Comparison of ENCODE assay signal across 9 cellular contexts in genomic region chr6:76682842-76683241, GRCh38.
DNase-seq lines count a peak whose midpoint lies in the region; ATAC-seq and TF ChIP-seq lines count a peak whose summit lies in the region.
"Had no signal": no experiment of that assay in that cellular context is flagged by ENCODE, and none has a peak within 500 bp of the region (broad histone marks: within the 10 kb centered on the region; RNA-seq: fewer than 3 reads in every experiment).

No MANE protein-coding gene starts in this region.

- H3K27ac ChIP-seq in VCaP: no peak overlapping the region
- H3K27ac ChIP-seq: upper lobe of left lung had no signal

- CTCF ChIA-PET in activated CD8-positive, alpha-beta T cell treated with anti-CD3 and anti-CD28 coated beads, Interleukin-2, amount 10 ng/mL, durations not matched to agents 7 days and 5 days (lab: Charles Lee): no interaction called here

- no peak overlapping the region for H3K4me3 Mint-ChIP-seq in mesothelial cell of epicardium
- H3K4me3 Mint-ChIP-seq in activated CD8-positive, alpha-beta T cell treated with anti-CD3 and anti-CD28 coated beads, Interleukin-2, amount 10 ng/mL, durations not matched to agents 7 days and 5 days: no peak overlapping the region
- H3K4me3 Mint-ChIP-seq in stimulated activated effector memory CD8-positive, alpha-beta T cell treated with anti-CD3 and anti-CD28 coated beads, Interleukin-12 subunit alpha, Interleukin-12 subunit beta, amount 100 ng/mL, for 72 hours: no peak overlapping the region

- POLR2A ChIA-PET in activated CD8-positive, alpha-beta T cell treated with anti-CD3 and anti-CD28 coated beads, Interleukin-2, amount 10 ng/mL, durations not matched to agents 7 days and 5 days (lab: Charles Lee): no interaction called here

- TF ChIP-seq CTCF in GM12872 (IDR thresholded peaks at IDR 0.05; ENCODE audit: insufficient read depth, low read depth, low read length) (peak; percentile 30; the same call in 1 of the 3 replicates), VCaP (conservative IDR thresholded peaks at IDR 0.05) (peak; percentile 70), mesothelial cell of epicardium (IDR thresholded peaks at IDR 0.05; ENCODE audit: unreplicated experiment) (peak; percentile 70)

- H3K4me1 Mint-ChIP-seq in mesothelial cell of epicardium: no peaks in the 10 kb centered on the region
- no peaks in the 10 kb centered on the region for H3K4me1 Mint-ChIP-seq in activated CD8-positive, alpha-beta T cell treated with anti-CD3 and anti-CD28 coated beads, Interleukin-2, amount 10 ng/mL, durations not matched to agents 7 days and 5 days (ENCODE audit: low read depth)
- no peaks in the 10 kb centered on the region for H3K4me1 Mint-ChIP-seq in stimulated activated effector memory CD8-positive, alpha-beta T cell treated with anti-CD3 and anti-CD28 coated beads, Interleukin-12 subunit alpha, Interleukin-12 subunit beta, amount 100 ng/mL, for 72 hours

- H3K9me3 Mint-ChIP-seq in mesothelial cell of epicardium: no peaks in the 10 kb centered on the region
- H3K9me3 Mint-ChIP-seq in activated CD8-positive, alpha-beta T cell treated with anti-CD3 and anti-CD28 coated beads, Interleukin-2, amount 10 ng/mL, durations not matched to agents 7 days and 5 days (ENCODE audit: insufficient read depth): no peaks in the 10 kb centered on the region
- peaks cover 25% of the 10 kb centered on the region for H3K9me3 Mint-ChIP-seq in stimulated activated effector memory CD8-positive, alpha-beta T cell treated with anti-CD3 and anti-CD28 coated beads, Interleukin-12 subunit alpha, Interleukin-12 subunit beta, amount 100 ng/mL, for 72 hours

- no peak for DNase-seq in mesothelial cell of epicardium (ENCODE audit: low spot score in 2 of 2, unreplicated experiment in 2 of 2)
- no peak for DNase-seq in COR-L47 (lab: John Stamatoyannopoulos, UW)
- DNase-seq in activated CD8-positive, alpha-beta T cell treated with anti-CD3 and anti-CD28 coated beads, Interleukin-2, amount 10 ng/mL, durations not matched to agents 7 days and 5 days: no peak
- no peak for DNase-seq in central memory CD4-positive, alpha-beta T cell
- no peak for DNase-seq in stimulated activated effector memory CD8-positive, alpha-beta T cell treated with anti-CD3 and anti-CD28 coated beads, Interleukin-12 subunit alpha, Interleukin-12 subunit beta, amount 100 ng/mL, for 72 hours (ENCODE audit: low spot score in 2 of 2)
- DNase-seq: upper lobe of left lung had no signal

- no peak overlapping the region for H3K27ac Mint-ChIP-seq in mesothelial cell of epicardium
- no peak overlapping the region for H3K27ac Mint-ChIP-seq in activated CD8-positive, alpha-beta T cell treated with anti-CD3 and anti-CD28 coated beads, Interleukin-2, amount 10 ng/mL, durations not matched to agents 7 days and 5 days
- H3K27ac Mint-ChIP-seq in stimulated activated effector memory CD8-positive, alpha-beta T cell treated with anti-CD3 and anti-CD28 coated beads, Interleukin-12 subunit alpha, Interleukin-12 subunit beta, amount 100 ng/mL, for 72 hours: no peak overlapping the region

- no peaks in the 10 kb centered on the region for H3K36me3 Mint-ChIP-seq in mesothelial cell of epicardium
- no peaks in the 10 kb centered on the region for H3K36me3 Mint-ChIP-seq in activated CD8-positive, alpha-beta T cell treated with anti-CD3 and anti-CD28 coated beads, Interleukin-2, amount 10 ng/mL, durations not matched to agents 7 days and 5 days (ENCODE audit: low read depth)
- no peaks in the 10 kb centered on the region for H3K36me3 Mint-ChIP-seq in stimulated activated effector memory CD8-positive, alpha-beta T cell treated with anti-CD3 and anti-CD28 coated beads, Interleukin-12 subunit alpha, Interleukin-12 subunit beta, amount 100 ng/mL, for 72 hours

- no peaks in the 10 kb centered on the region for H3K27me3 Mint-ChIP-seq in mesothelial cell of epicardium (ENCODE audit: low read depth)
- no peaks in the 10 kb centered on the region for H3K27me3 Mint-ChIP-seq in activated CD8-positive, alpha-beta T cell treated with anti-CD3 and anti-CD28 coated beads, Interleukin-2, amount 10 ng/mL, durations not matched to agents 7 days and 5 days (ENCODE audit: low read depth)

- peak; percentile 49 for ATAC-seq in HG03175 (IDR thresholded peaks at IDR 0.05; ENCODE audit: unreplicated experiment)
- ATAC-seq in activated CD8-positive, alpha-beta T cell treated with anti-CD3 and anti-CD28 coated beads, Interleukin-2, amount 10 ng/mL, durations not matched to agents 7 days and 5 days: no peak
- ATAC-seq in stimulated activated effector memory CD8-positive, alpha-beta T cell treated with anti-CD3 and anti-CD28 coated beads, Interleukin-12 subunit alpha, Interleukin-12 subunit beta, amount 100 ng/mL, for 72 hours: no peak
